ENCODE assay signal across 8 cellular contexts in genomic region chr3:183884097-183884436, GRCh38.
DNase-seq lines count a peak whose midpoint lies in the region; ATAC-seq and TF ChIP-seq lines count a peak whose summit lies in the region.

No MANE protein-coding gene starts in this region.

- peak; percentile 25 for DNase-seq in DMS53 (lab: John Stamatoyannopoulos, UW)
- DNase-seq in DMS53 treated with DMSO at 0.1 percent for 48 hours (lab: John Stamatoyannopoulos, UW; ENCODE audit: unreplicated experiment) = no peak
- no peak for DNase-seq in stimulated activated naive B cell treated with anti-CD40 and anti-IgM and Interleukin-4, amounts not matched to agents 10 μg/mL and 1 μg/mL and 100 μg/mL, for 72 hours
- DNase-seq in NCI-H1105 (lab: John Stamatoyannopoulos, UW) = no peak
- DNase-seq in GM03348 (ENCODE audit: low spot score) = no peak

- no peak for TF ChIP-seq CTCF in WI38 (IDR thresholded peaks at IDR 0.05; ENCODE audit: low read depth, low read length)

- H3K4me3 Mint-ChIP-seq in stimulated activated naive B cell treated with anti-CD40 and anti-IgM and Interleukin-4, amounts not matched to agents 10 μg/mL and 1 μg/mL and 100 μg/mL, for 72 hours = peak overlapping the region; percentile 95 to 99

- no peaks in the 10 kb centered on the region for H3K9me3 Mint-ChIP-seq in stimulated activated naive B cell treated with anti-CD40 and anti-IgM and Interleukin-4, amounts not matched to agents 10 μg/mL and 1 μg/mL and 100 μg/mL, for 72 hours

- H3K27me3 Mint-ChIP-seq in stimulated activated naive B cell treated with anti-CD40 and anti-IgM and Interleukin-4, amounts not matched to agents 10 μg/mL and 1 μg/mL and 100 μg/mL, for 72 hours = peaks cover 7 to 8% of the 10 kb centered on the region in 2 donors

- H3K36me3 Mint-ChIP-seq in stimulated activated naive B cell treated with anti-CD40 and anti-IgM and Interleukin-4, amounts not matched to agents 10 μg/mL and 1 μg/mL and 100 μg/mL, for 72 hours = peaks cover 0 to 14% of the 10 kb centered on the region in 2 donors

- H3K27ac Mint-ChIP-seq in stimulated activated naive B cell treated with anti-CD40 and anti-IgM and Interleukin-4, amounts not matched to agents 10 μg/mL and 1 μg/mL and 100 μg/mL, for 72 hours = peak overlapping the region; percentile 99

- H3K4me3 ChIP-seq in WI38 (ENCODE audit: low read depth, low read length) (peak overlapping the region; percentile 98), iPS-11a (ENCODE audit: low read depth, low read length) (peak overlapping the region; percentile 98)

- peak in 1 of 2 donors; percentile 30 for ATAC-seq in stimulated activated naive B cell treated with anti-CD40 and anti-IgM and Interleukin-4, amounts not matched to agents 10 μg/mL and 1 μg/mL and 100 μg/mL, for 72 hours (replicated peaks)
- no peak for ATAC-seq in HG03460 (IDR thresholded peaks at IDR 0.05; ENCODE audit: unreplicated experiment)

- H3K4me1 Mint-ChIP-seq in stimulated activated naive B cell treated with anti-CD40 and anti-IgM and Interleukin-4, amounts not matched to agents 10 μg/mL and 1 μg/mL and 100 μg/mL, for 72 hours = peaks cover 13 to 40% of the 10 kb centered on the region in 2 donors
